18 cellular contexts compared by ENCODE assay signal in genomic region chr17:81466564-81467472, GRCh38. TPM values are rescaled to one million over a fixed set of nuclear protein-coding genes. Genes with fewer than 3 reads are reported as not detected.
A peak's percentile ranks its signal among the peaks of the same experiment; 100 is the strongest.
DNase-seq lines count a peak whose midpoint lies in the region; ATAC-seq, FAIRE-seq and TF ChIP-seq lines count a peak whose summit lies in the region.
"Had no signal": no experiment of that assay in that cellular context is flagged by ENCODE, and none has a peak within 500 bp of the region (broad histone marks: within the 10 kb centered on the region; RNA-seq: fewer than 3 reads in every experiment).

No MANE protein-coding gene starts in this region.

- ATAC-seq in pancreas: peak; percentile 31 to 78 (median 52)
- ATAC-seq in HG03095 (IDR thresholded peaks at IDR 0.05; ENCODE audit: unreplicated experiment): no peak

- peak overlapping the region; percentile 85 for H3K27ac Mint-ChIP-seq in glutamatergic neuron (ENCODE audit: unreplicated experiment)
- H3K27ac Mint-ChIP-seq: B cell; CD8-positive, alpha-beta memory T cell had no signal

- H3K9me3 Mint-ChIP-seq in glutamatergic neuron (ENCODE audit: unreplicated experiment): peaks cover 26% of the 10 kb centered on the region
- H3K9me3 Mint-ChIP-seq: CD8-positive, alpha-beta memory T cell had no signal

- H3K27ac ChIP-seq in pancreas: no peak overlapping the region
- H3K27ac ChIP-seq: GM23248, SK-N-MC had no signal

- H3K4me1 ChIP-seq in pancreas: no peaks in the 10 kb centered on the region

- peaks cover 32% of the 10 kb centered on the region for H3K4me1 Mint-ChIP-seq in glutamatergic neuron (ENCODE audit: low read depth, unreplicated experiment)
- H3K4me1 Mint-ChIP-seq: B cell; CD8-positive, alpha-beta memory T cell had no signal

- WGBS in pancreas, 2 donors: 74 to 76% methylated on average over 33 of the region's 33 CpGs

- H3K4me3 Mint-ChIP-seq in glutamatergic neuron (ENCODE audit: unreplicated experiment): peak overlapping the region; percentile 26
- H3K4me3 Mint-ChIP-seq: B cell; CD8-positive, alpha-beta memory T cell had no signal

- DNase-seq in H7: peak; percentile 76
- peak; percentile 46 for DNase-seq in SK-N-DZ (ENCODE audit: low spot score)
- peak; percentile 80 for DNase-seq in glutamatergic neuron
- peak in 2 of 6 donors; percentile 39 to 60 for DNase-seq in pancreas
- DNase-seq in GM03348 (ENCODE audit: low spot score): no peak
- DNase-seq in stimulated activated CD4-positive, alpha-beta T cell treated with anti-CD3 and anti-CD28 coated beads, Interleukin-1b, Interleukin-23, amount 100 ng/mL, for 48 hours: no peak
- DNase-seq: CD8-positive, alpha-beta memory T cell; DMS79 treated with DMSO at 0.1 percent for 48 hours; GM23248; Kasumi-1; MM.1S; NCI-H1105; NCI-H1694; NCI-H2107; NCI-H2227 treated with DMSO at 0.1 percent for 48 hours had no signal

- H3K4me3 ChIP-seq in H7 (ENCODE audit: insufficient read depth, low read depth, low read length) (no peak overlapping the region), pancreas (no peak overlapping the region)
- H3K4me3 ChIP-seq: GM23248, SK-N-MC had no signal

- H3K27me3 ChIP-seq in H7 (ENCODE audit: control insufficient read depth, insufficient read depth, low read length): no peaks in the 10 kb centered on the region
- no peaks in the 10 kb centered on the region for H3K27me3 ChIP-seq in pancreas

- FAIRE-seq in pancreas (lab: Jason Lieb, UNC): no peak

- H3K36me3 ChIP-seq in H7 (replicated peaks; ENCODE audit: control insufficient read depth, insufficient read depth, low read length) (no peaks in the 10 kb centered on the region), pancreas (no peaks in the 10 kb centered on the region)

- intact Hi-C loops in pancreas (cut with DNase I): no loop called here

- peaks cover 5% of the 10 kb centered on the region for H3K27me3 Mint-ChIP-seq in glutamatergic neuron (ENCODE audit: unreplicated experiment)
- H3K27me3 Mint-ChIP-seq: B cell; CD8-positive, alpha-beta memory T cell had no signal

- H3K36me3 Mint-ChIP-seq in glutamatergic neuron (ENCODE audit: unreplicated experiment): no peaks in the 10 kb centered on the region
- H3K36me3 Mint-ChIP-seq: CD8-positive, alpha-beta memory T cell had no signal

- TF ChIP-seq CTCF in glutamatergic neuron (IDR thresholded peaks at IDR 0.05; ENCODE audit: partially characterized antibody, unreplicated experiment) (no peak), pancreas (IDR thresholded peaks at IDR 0.05) (no peak)

- no peaks in the 10 kb centered on the region for H3K9me3 ChIP-seq in pancreas

RNA-seq across cellular contexts. Expression of gene ACTG1, which starts 45.8 kb away (rescaled TPM):
- 5,543 and 5,789 TPM in 2 replicates for total RNA-seq in H7 (2014; rRNA removed; shearing (Covaris generic))
- 2,351 and 2,595 TPM in 2 replicates for polyA plus RNA-seq in SK-N-DZ (2014; cell fraction: cytosol; rRNA removed)
- polyA plus RNA-seq in SK-N-DZ (2014; cell fraction: nucleus; rRNA removed): 1,254 and 2,322 TPM in 2 replicates
- total RNA-seq in glutamatergic neuron (ENCODE audit: unreplicated experiment) (5,342 TPM), pancreas (1,000 to 10,000 TPM; 1,458 to 2,872 (median 2,024) TPM)
- polyA plus RNA-seq in pancreas: 1,000 to 10,000 TPM in 1 of 2 donors, 100 to 1,000 TPM in 1; 889 to 1,003 TPM

Comparison
In these comparisons a context has a peak if more than half of its experiments do, and no peak if none do; other contexts are left out.
1. DNase-seq: peak in H7 (single experiment), SK-N-DZ (single experiment) and glutamatergic neuron (single experiment); none in GM03348 (single experiment) and stimulated activated CD4-positive, alpha-beta T cell treated with anti-CD3 and anti-CD28 coated beads, Interleukin-1b, Interleukin-23, amount 100 ng/mL, for 48 hours (single experiment).